In genomic region chr1:29502225-29502755, GRCh38 we compare ENCODE assay signal across 24 cellular contexts.
"Had no signal": no experiment of that assay in that cellular context is flagged by ENCODE, and none has a peak within 500 bp of the region (broad histone marks: within the 10 kb centered on the region; RNA-seq: fewer than 3 reads in every experiment).

No MANE protein-coding gene starts in this region.

- H3K36me3 Mint-ChIP-seq: activated naive CD4-positive, alpha-beta T cell treated with anti-CD3 and anti-CD28 coated beads, Interleukin-2, amount 50 U/mL, for 24 hours; WTC11 had no signal

- H3K27ac ChIP-seq: body of pancreas, cardiac muscle cell, spleen, thyroid gland, upper lobe of right lung had no signal

- H3K4me3 ChIP-seq: body of pancreas, cardiac muscle cell, spleen, thyroid gland, upper lobe of right lung had no signal

- DNase-seq: activated gamma-delta T cell treated with Interleukin-2 at 50 U/mL for 16 hours; activated T-cell treated with anti-CD3 and anti-CD28 coated beads for 4 hours; anterior cingulate cortex; body of pancreas; dermis blood vessel endothelial cell; effector memory CD4-positive, alpha-beta T cell; foreskin melanocyte; left ventricle myocardium superior; mammary epithelial cell; midbrain; nucleus accumbens; spleen; stimulated activated CD4-positive, alpha-beta T cell treated with anti-CD3 and anti-CD28 coated beads, Interleukin-4, amount 100 ng/mL, for 1 hour; stimulated activated naive CD4-positive, alpha-beta T cell treated with Interleukin-2 at 50 U/mL for 16 hours; T1000; thyroid gland; upper lobe of right lung had no signal

- H3K27me3 ChIP-seq: body of pancreas, cardiac muscle cell, thyroid gland had no signal

- FAIRE-seq: endothelial cell of umbilical vein had no signal

- H3K9me3 ChIP-seq: body of pancreas, spleen, thyroid gland, upper lobe of right lung had no signal

- H3K4me1 ChIP-seq: body of pancreas, spleen, thyroid gland, upper lobe of right lung had no signal

- H3K4me3 Mint-ChIP-seq: activated naive CD4-positive, alpha-beta T cell treated with anti-CD3 and anti-CD28 coated beads, Interleukin-2, amount 50 U/mL, for 24 hours; T-helper 1 cell treated with Interleukin-12 subunit alpha and Interleukin-12 subunit beta and Interleukin-4 antibody, amounts not matched to agents 30 μg/mL and 1 μg/mL, for 36 hours had no signal

- H3K27ac Mint-ChIP-seq: activated naive CD4-positive, alpha-beta T cell treated with anti-CD3 and anti-CD28 coated beads, Interleukin-2, amount 50 U/mL, for 24 hours; T-helper 1 cell treated with Interleukin-12 subunit alpha and Interleukin-12 subunit beta and Interleukin-4 antibody, amounts not matched to agents 30 μg/mL and 1 μg/mL, for 36 hours had no signal

- H3K4me1 Mint-ChIP-seq: activated naive CD4-positive, alpha-beta T cell treated with anti-CD3 and anti-CD28 coated beads, Interleukin-2, amount 50 U/mL, for 24 hours had no signal

- H3K36me3 ChIP-seq: cardiac muscle cell, spleen, thyroid gland, upper lobe of right lung had no signal

- ATAC-seq: body of pancreas, esophagus mucosa, left ventricle myocardium superior, upper lobe of right lung had no signal

- H3K9me3 Mint-ChIP-seq: activated naive CD4-positive, alpha-beta T cell treated with anti-CD3 and anti-CD28 coated beads, Interleukin-2, amount 50 U/mL, for 24 hours; nephron; T-helper 1 cell treated with Interleukin-12 subunit alpha and Interleukin-12 subunit beta and Interleukin-4 antibody, amounts not matched to agents 30 μg/mL and 1 μg/mL, for 36 hours; WTC11 had no signal
